In genomic region chr11:63906087-63906486, GRCh38 we compare ENCODE assay signal across 19 cellular contexts. TPM values are rescaled to one million over a fixed set of nuclear protein-coding genes. Genes with fewer than 3 reads are reported as not detected.
"Had no signal": no experiment of that assay in that cellular context is flagged by ENCODE, and none has a peak within 500 bp of the region (broad histone marks: within the 10 kb centered on the region; RNA-seq: fewer than 3 reads in every experiment).

No MANE protein-coding gene starts in this region.

- H3K36me3 ChIP-seq: ovary had no signal

- ATAC-seq: body of pancreas, esophagus mucosa, gastrocnemius medialis, heart left ventricle, psoas muscle, right cardiac atrium, WTC11 had no signal

- H3K4me3 ChIP-seq: body of pancreas, gastrocnemius medialis, heart left ventricle, ovary, psoas muscle, skin epidermis, suprapubic skin, upper lobe of left lung had no signal

- H3K9me3 ChIP-seq: body of pancreas, gastrocnemius medialis, heart left ventricle, ovary, psoas muscle, suprapubic skin, upper lobe of left lung had no signal

- H3K4me1 Mint-ChIP-seq: activated CD4-positive, alpha-beta memory T cell treated with anti-CD3 and anti-CD28 coated beads, Interleukin-2, amount 10 ng/mL, durations not matched to agents 7 days and 5 days; activated CD4-positive, alpha-beta T cell treated with anti-CD3 and anti-CD28 coated beads for 36 hours had no signal

- H3K27me3 ChIP-seq: body of pancreas, gastrocnemius medialis, heart left ventricle, ovary, suprapubic skin, upper lobe of left lung had no signal

- H3K4me1 ChIP-seq: body of pancreas, gastrocnemius medialis, psoas muscle had no signal

- H3K9me3 Mint-ChIP-seq: activated CD4-positive, alpha-beta memory T cell treated with anti-CD3 and anti-CD28 coated beads, Interleukin-2, amount 10 ng/mL, durations not matched to agents 7 days and 5 days; activated naive CD8-positive, alpha-beta T cell treated with anti-CD3 and anti-CD28 coated beads, Interleukin-2, amount 10 ng/mL, durations not matched to agents 7 days and 5 days; stimulated activated naive CD8-positive, alpha-beta T cell treated with anti-CD3 and anti-CD28 coated beads, Interleukin-15, amount 100 ng/mL, for 72 hours; WTC11 had no signal

- H3K27ac ChIP-seq: body of pancreas, gastrocnemius medialis, heart left ventricle, ovary, psoas muscle, skin epidermis, suprapubic skin, upper lobe of left lung had no signal

- H3K27me3 Mint-ChIP-seq: activated CD4-positive, alpha-beta memory T cell treated with anti-CD3 and anti-CD28 coated beads, Interleukin-2, amount 10 ng/mL, durations not matched to agents 7 days and 5 days; activated CD4-positive, alpha-beta T cell treated with anti-CD3 and anti-CD28 coated beads for 36 hours; activated naive CD8-positive, alpha-beta T cell treated with anti-CD3 and anti-CD28 coated beads, Interleukin-2, amount 10 ng/mL, durations not matched to agents 7 days and 5 days; stimulated activated naive CD8-positive, alpha-beta T cell treated with anti-CD3 and anti-CD28 coated beads, Interleukin-15, amount 100 ng/mL, for 72 hours had no signal

- H3K4me3 Mint-ChIP-seq: activated CD4-positive, alpha-beta memory T cell treated with anti-CD3 and anti-CD28 coated beads, Interleukin-2, amount 10 ng/mL, durations not matched to agents 7 days and 5 days; activated CD4-positive, alpha-beta T cell treated with anti-CD3 and anti-CD28 coated beads for 36 hours; activated naive CD8-positive, alpha-beta T cell treated with anti-CD3 and anti-CD28 coated beads, Interleukin-2, amount 10 ng/mL, durations not matched to agents 7 days and 5 days; stimulated activated naive CD8-positive, alpha-beta T cell treated with anti-CD3 and anti-CD28 coated beads, Interleukin-15, amount 100 ng/mL, for 72 hours; WTC11 had no signal

- DNase-seq: activated gamma-delta T cell; activated naive CD8-positive, alpha-beta T cell treated with anti-CD3 and anti-CD28 coated beads, Interleukin-2, amount 10 ng/mL, durations not matched to agents 7 days and 5 days; cortex of kidney; gastrocnemius medialis; heart left ventricle; kidney; ovary; psoas muscle; right cardiac atrium; SW 1271; upper lobe of left lung had no signal

- H3K27ac Mint-ChIP-seq: activated CD4-positive, alpha-beta memory T cell treated with anti-CD3 and anti-CD28 coated beads, Interleukin-2, amount 10 ng/mL, durations not matched to agents 7 days and 5 days; activated CD4-positive, alpha-beta T cell treated with anti-CD3 and anti-CD28 coated beads for 36 hours had no signal

RNA-seq across cellular contexts. Expression of gene RCOR2, which starts 10.9 kb away (rescaled TPM):
- total RNA-seq: activated CD4-positive, alpha-beta memory T cell treated with anti-CD3 and anti-CD28 coated beads, Interleukin-2, amount 10 ng/mL, durations not matched to agents 7 days and 5 days had no signal
